1 cellular context compared by ENCODE assay signal in genomic region chr3:120780977-120781376, GRCh38.
A peak's percentile ranks its signal among the peaks of the same experiment; 100 is the strongest.
TF ChIP-seq lines count a peak whose summit lies in the region.

No MANE protein-coding gene starts in this region.

TF ChIP-seq in GM12878, 131 proteins besides CTCF, POLR2A, EP300 and RAD21 (continued from another document):
- TF ChIP-seq, protein P1, sequence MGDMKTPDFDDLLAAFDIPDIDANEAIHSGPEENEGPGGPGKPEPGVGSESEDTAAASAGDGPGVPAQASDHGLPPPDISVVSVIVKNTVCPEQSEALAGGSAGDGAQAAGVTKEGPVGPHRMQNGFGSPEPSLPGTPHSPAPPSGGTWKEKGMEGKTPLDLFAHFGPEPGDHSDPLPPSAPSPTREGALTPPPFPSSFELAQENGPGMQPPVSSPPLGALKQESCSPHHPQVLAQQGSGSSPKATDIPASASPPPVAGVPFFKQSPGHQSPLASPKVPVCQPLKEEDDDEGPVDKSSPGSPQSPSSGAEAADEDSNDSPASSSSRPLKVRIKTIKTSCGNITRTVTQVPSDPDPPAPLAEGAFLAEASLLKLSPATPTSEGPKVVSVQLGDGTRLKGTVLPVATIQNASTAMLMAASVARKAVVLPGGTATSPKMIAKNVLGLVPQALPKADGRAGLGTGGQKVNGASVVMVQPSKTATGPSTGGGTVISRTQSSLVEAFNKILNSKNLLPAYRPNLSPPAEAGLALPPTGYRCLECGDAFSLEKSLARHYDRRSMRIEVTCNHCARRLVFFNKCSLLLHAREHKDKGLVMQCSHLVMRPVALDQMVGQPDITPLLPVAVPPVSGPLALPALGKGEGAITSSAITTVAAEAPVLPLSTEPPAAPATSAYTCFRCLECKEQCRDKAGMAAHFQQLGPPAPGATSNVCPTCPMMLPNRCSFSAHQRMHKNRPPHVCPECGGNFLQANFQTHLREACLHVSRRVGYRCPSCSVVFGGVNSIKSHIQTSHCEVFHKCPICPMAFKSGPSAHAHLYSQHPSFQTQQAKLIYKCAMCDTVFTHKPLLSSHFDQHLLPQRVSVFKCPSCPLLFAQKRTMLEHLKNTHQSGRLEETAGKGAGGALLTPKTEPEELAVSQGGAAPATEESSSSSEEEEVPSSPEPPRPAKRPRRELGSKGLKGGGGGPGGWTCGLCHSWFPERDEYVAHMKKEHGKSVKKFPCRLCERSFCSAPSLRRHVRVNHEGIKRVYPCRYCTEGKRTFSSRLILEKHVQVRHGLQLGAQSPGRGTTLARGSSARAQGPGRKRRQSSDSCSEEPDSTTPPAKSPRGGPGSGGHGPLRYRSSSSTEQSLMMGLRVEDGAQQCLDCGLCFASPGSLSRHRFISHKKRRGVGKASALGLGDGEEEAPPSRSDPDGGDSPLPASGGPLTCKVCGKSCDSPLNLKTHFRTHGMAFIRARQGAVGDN (IDR thresholded peaks at IDR 0.05), result peak; percentile 97
- TF ChIP-seq SMARCA5 (IDR thresholded peaks at IDR 0.05), result no peak
- peak in 1 of 2 experiments; percentile 79; a peak in 1 of 4 replicates for TF ChIP-seq ETV6 (conservative IDR thresholded peaks at IDR 0.05 in 1 of 2, IDR thresholded peaks at IDR 0.05 in 1 of 2; ENCODE audit: borderline replicate concordance in 1 of 2, low read depth in 1 of 2)
- TF ChIP-seq TBL1XR1 (IDR thresholded peaks at IDR 0.05; ENCODE audit: low read depth, low read length), result no peak
- no peak for TF ChIP-seq NBN (IDR thresholded peaks at IDR 0.05)
- no peak for TF ChIP-seq IRF3 (IDR thresholded peaks at IDR 0.05)
- 0 out of 2 replicates have a peak, but pooled peaks have one; percentile 46 for TF ChIP-seq MEF2A (IDR thresholded peaks at IDR 0.05; ENCODE audit: insufficient read depth, low read depth, low read length)
